In the genomic region with DNA sequence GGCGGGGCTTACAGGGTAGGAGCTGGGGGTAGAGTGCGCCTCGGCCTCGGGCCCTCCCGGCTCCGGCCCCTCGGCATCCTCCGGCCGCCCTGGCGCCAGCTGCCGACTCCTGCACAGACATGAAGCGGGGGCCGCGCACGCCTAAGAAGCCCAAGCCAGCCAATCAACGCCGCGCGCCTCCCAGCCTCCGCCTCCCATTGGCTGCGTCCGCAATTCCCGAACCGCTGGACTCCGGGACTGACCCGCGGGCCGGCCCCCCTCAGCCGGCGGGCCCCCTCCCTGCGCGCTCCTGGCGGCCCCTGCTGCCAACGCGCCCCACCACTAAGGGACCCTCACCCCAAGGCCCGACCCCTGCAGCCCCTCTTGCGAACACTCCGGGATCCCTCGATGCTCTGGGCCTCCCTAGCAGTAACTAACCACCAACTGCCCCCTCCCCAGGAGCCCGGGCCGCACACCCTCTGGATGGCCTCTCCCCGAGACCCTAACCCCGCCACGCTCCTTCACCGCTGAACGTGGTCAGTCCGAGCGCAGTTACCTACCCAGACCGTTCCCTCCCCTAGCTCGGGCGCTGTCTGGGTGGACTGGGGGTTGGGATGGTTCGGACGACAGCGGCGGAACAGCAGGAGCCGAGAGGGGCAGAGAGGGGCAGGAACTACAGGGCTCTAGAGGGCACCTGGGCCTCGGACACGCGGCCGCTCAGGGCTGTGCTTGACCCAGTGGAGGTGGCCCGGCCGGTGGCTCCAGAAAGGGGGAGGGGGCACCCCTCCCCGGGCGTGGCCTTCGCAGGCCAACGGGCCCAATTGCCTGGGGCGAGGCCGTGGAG, we compare ENCODE assay signal across 8 cellular contexts. TPM values are rescaled to one million over a fixed set of nuclear protein-coding genes. Genes with fewer than 3 reads are reported as not detected.
DNase-seq lines count a peak whose midpoint lies in the region; ATAC-seq and TF ChIP-seq lines count a peak whose summit lies in the region.

No MANE protein-coding gene starts in this region.

- H3K9me3 ChIP-seq in mesodermal cell (ENCODE audit: control insufficient read depth, low read length) (no peaks in the 10 kb centered on the region), suprapubic skin (no peaks in the 10 kb centered on the region)

- TF ChIP-seq POLR2A in erythroblast (IDR thresholded peaks at IDR 0.05; ENCODE audit: low read length) (peak; percentile 94), suprapubic skin (IDR thresholded peaks at IDR 0.05) (peak in 1 of 2 donors; percentile 28)

- TF ChIP-seq CTCF in VCaP (conservative IDR thresholded peaks at IDR 0.05) (no peak), suprapubic skin (IDR thresholded peaks at IDR 0.05) (no peak)

- H3K27ac ChIP-seq in VCaP (peak overlapping the region; percentile 98), mesodermal cell (ENCODE audit: low read depth, low read length, severe bottlenecking) (peak overlapping the region; percentile 75), suprapubic skin (peak overlapping the region; percentile 72)

- H3K36me3 ChIP-seq in mesodermal cell (ENCODE audit: control insufficient read depth, insufficient read depth, low read length) = peaks cover 32% of the 10 kb centered on the region
- no peaks in the 10 kb centered on the region for H3K36me3 ChIP-seq in suprapubic skin

- DNase-seq in A172 (ENCODE audit: low spot score) = peak; percentile 75
- peak; percentile 76 for DNase-seq in GDM1 (lab: John Stamatoyannopoulos, UW)
- DNase-seq in NCI-H146 (lab: John Stamatoyannopoulos, UW) = peak; percentile 94
- DNase-seq in erythroblast (lab: John Stamatoyannopoulos, UW) = peak; percentile 92 to 94
- peak in 1 of 2 donors; percentile 84 for DNase-seq in suprapubic skin (ENCODE audit: low spot score in 2 of 2)

- H3K4me3 ChIP-seq in mesodermal cell (ENCODE audit: extremely low read depth, insufficient read depth, low read length, poor library complexity, severe bottlenecking) = peak overlapping the region; percentile 90
- H3K4me3 ChIP-seq in suprapubic skin = peak overlapping the region; percentile 68

- H3K27me3 ChIP-seq in suprapubic skin = peaks cover 100% of the 10 kb centered on the region

- 0% methylated on average over 45 to 49 of the region's 68 CpGs for WGBS in mesodermal cell (ENCODE audit: insufficient coverage in 2 of 2), 2 experiments
- 3% methylated on average over 28 of the region's 68 CpGs for WGBS in suprapubic skin

- H3K4me1 ChIP-seq in mesodermal cell (ENCODE audit: control insufficient read depth, insufficient read depth, low read length, poor library complexity, severe bottlenecking) = peaks cover 31% of the 10 kb centered on the region
- H3K4me1 ChIP-seq in suprapubic skin = peaks cover 69% of the 10 kb centered on the region

- TF ChIP-seq EP300 in suprapubic skin (IDR thresholded peaks at IDR 0.05) = no peak

- ATAC-seq in GM18498 (IDR thresholded peaks at IDR 0.05; ENCODE audit: unreplicated experiment) = no peak

RNA-seq across cellular contexts. Expression of a gene that starts 5.0 kb away (rescaled TPM):
- 5.5 and 8.4 TPM in 2 replicates for total RNA-seq in A172 (2014; rRNA removed; shearing (Covaris generic))
- polyA plus RNA-seq in mesodermal cell (2013, experiment 1 of 2) = 66.4 TPM
- 59.3 TPM for polyA plus RNA-seq in mesodermal cell (2013, experiment 2 of 2)
- 10 to 100 TPM in 1 of 4 donors, 1 to 10 TPM in 3; 2.4 to 10.3 (median 5.4) TPM for total RNA-seq in suprapubic skin

RNA-seq across cellular contexts. Expression of a gene that starts 21.3 kb away (rescaled TPM):
- not detected in 2 replicates for total RNA-seq in A172 (2014; rRNA removed; shearing (Covaris generic))
- polyA plus RNA-seq in mesodermal cell (2013, experiment 1 of 2) = not detected
- polyA plus RNA-seq in mesodermal cell (2013, experiment 2 of 2) = not detected
- not detected for total RNA-seq in suprapubic skin
